17 cellular contexts compared by ENCODE assay signal in the genomic region with DNA sequence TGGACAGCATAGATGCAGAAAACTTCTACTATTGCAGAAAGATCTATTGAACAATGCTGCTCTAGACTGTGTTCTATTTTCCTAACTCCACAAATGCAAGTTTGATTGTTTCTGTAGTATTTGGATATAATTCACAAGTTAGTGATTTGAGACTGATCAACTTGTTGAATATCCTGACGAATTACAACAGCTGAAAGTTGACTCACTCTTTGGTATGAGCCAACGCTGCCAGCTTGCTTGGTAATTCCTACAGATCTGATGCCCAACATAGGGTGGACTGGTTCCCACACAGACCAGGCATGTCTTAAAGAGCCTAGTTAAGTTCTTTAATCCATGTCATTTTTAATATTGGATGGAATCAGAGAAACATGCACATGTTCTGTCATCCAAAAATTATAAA.
"Had no signal": no experiment of that assay in that cellular context is flagged by ENCODE, and none has a peak within 500 bp of the region (broad histone marks: within the 10 kb centered on the region; RNA-seq: fewer than 3 reads in every experiment).

No MANE protein-coding gene starts in this region.

- ATAC-seq: activated CD8-positive, alpha-beta T cell treated with anti-CD3 and anti-CD28 coated beads, Interleukin-2, amount 10 ng/mL, durations not matched to agents 7 days and 5 days; effector memory CD8-positive, alpha-beta T cell; left ventricle myocardium superior; upper lobe of right lung; WTC11 had no signal

- H3K9me3 Mint-ChIP-seq: activated naive CD8-positive, alpha-beta T cell treated with anti-CD3 and anti-CD28 coated beads for 36 hours; effector memory CD8-positive, alpha-beta T cell; WTC11 had no signal

- H3K36me3 Mint-ChIP-seq: activated naive CD8-positive, alpha-beta T cell treated with anti-CD3 and anti-CD28 coated beads for 36 hours; WTC11 had no signal

- H3K27ac Mint-ChIP-seq: activated CD8-positive, alpha-beta T cell treated with anti-CD3 and anti-CD28 coated beads, Interleukin-2, amount 10 ng/mL, durations not matched to agents 7 days and 5 days; activated naive CD8-positive, alpha-beta T cell treated with anti-CD3 and anti-CD28 coated beads for 36 hours; effector memory CD8-positive, alpha-beta T cell; WTC11 had no signal

- H3K27ac ChIP-seq: brain microvascular endothelial cell, stomach, testis, upper lobe of right lung had no signal

- H3K4me1 Mint-ChIP-seq: activated naive CD8-positive, alpha-beta T cell treated with anti-CD3 and anti-CD28 coated beads for 36 hours; WTC11 had no signal

- H3K27me3 ChIP-seq: brain microvascular endothelial cell, stomach, testis, upper lobe of right lung had no signal

- H3K4me3 ChIP-seq: stomach, testis, upper lobe of right lung had no signal

- H3K4me1 ChIP-seq: stomach, testis, upper lobe of right lung had no signal

- H3K4me3 Mint-ChIP-seq: activated CD8-positive, alpha-beta T cell treated with anti-CD3 and anti-CD28 coated beads, Interleukin-2, amount 10 ng/mL, durations not matched to agents 7 days and 5 days; activated naive CD8-positive, alpha-beta T cell treated with anti-CD3 and anti-CD28 coated beads for 36 hours; effector memory CD8-positive, alpha-beta T cell; WTC11 had no signal

- DNase-seq: activated CD4-positive, alpha-beta T cell treated with anti-CD3 and anti-CD28 coated beads for 4 hours; activated CD8-positive, alpha-beta T cell treated with anti-CD3 and anti-CD28 coated beads, Interleukin-2, amount 10 ng/mL, durations not matched to agents 7 days and 5 days; activated naive CD8-positive, alpha-beta T cell treated with anti-CD3 and anti-CD28 coated beads for 36 hours; brain microvascular endothelial cell; cerebellar nuclear complex; effector memory CD8-positive, alpha-beta T cell; erythroblast; glutamatergic neuron; kidney glomerular epithelial cell; left ventricle myocardium superior; stimulated activated CD4-positive, alpha-beta T cell treated with anti-CD3 and anti-CD28 coated beads, Interleukin-12 subunit alpha, Interleukin-12 subunit beta, amount 100 ng/mL, for 4 hours; stimulated activated CD4-positive, alpha-beta T cell treated with anti-CD3 and anti-CD28 coated beads, Interleukin-2, amount 100 ng/mL, for 24 hours; stomach; T-helper 2 cell; testis; upper lobe of right lung had no signal

- H3K27me3 Mint-ChIP-seq: activated naive CD8-positive, alpha-beta T cell treated with anti-CD3 and anti-CD28 coated beads for 36 hours; effector memory CD8-positive, alpha-beta T cell had no signal
